In genomic region chr5:56827043-56827442, GRCh38 we compare ENCODE assay signal across 1 cellular context.
TF ChIP-seq lines count a peak whose summit lies in the region.

No MANE protein-coding gene starts in this region.

TF ChIP-seq in HepG2, 621 proteins besides CTCF, POLR2A, EP300 and RAD21 (continued from another document):
- TF ChIP-seq UBTF (CRISPR knock-in tag; IDR thresholded peaks at IDR 0.05) = 0 out of 2 replicates have a peak, but pooled peaks have one; percentile 30
- TF ChIP-seq SMC3 (IDR thresholded peaks at IDR 0.05; ENCODE audit: low read length) = peak; percentile 54; the same call in 1 of the 2 replicates
- TF ChIP-seq ZNF180 (CRISPR knock-in tag; IDR thresholded peaks at IDR 0.05; ENCODE audit: borderline replicate concordance, low read depth) = no peak
- TF ChIP-seq ZBTB39 (CRISPR knock-in tag; IDR thresholded peaks at IDR 0.05) = no peak
- TF ChIP-seq GATAD2A (CRISPR knock-in tag; IDR thresholded peaks at IDR 0.05) = peak; percentile 37; the same call in 1 of the 2 replicates
- no peak for TF ChIP-seq DZIP1 (CRISPR knock-in tag; IDR thresholded peaks at IDR 0.05)
- no peak for TF ChIP-seq ZNF451 (CRISPR knock-in tag; IDR thresholded peaks at IDR 0.05)
- peak; percentile 32; the same call in 1 of the 2 replicates for TF ChIP-seq ZNF687 (CRISPR knock-in tag; IDR thresholded peaks at IDR 0.05)
- no peak for TF ChIP-seq CREB1 (IDR thresholded peaks at IDR 0.05)
- TF ChIP-seq CREB1 (CRISPR knock-in tag; IDR thresholded peaks at IDR 0.05) = no peak
- peak in 1 of 2 experiments; percentile 31; a peak in 1 of 4 replicates for TF ChIP-seq HMGXB4 (CRISPR knock-in tag; IDR thresholded peaks at IDR 0.05; ENCODE audit: borderline replicate concordance in 1 of 2, low read depth in 1 of 2)
- no peak for TF ChIP-seq CENPBD1 (CRISPR knock-in tag; IDR thresholded peaks at IDR 0.05; ENCODE audit: borderline replicate concordance, low read depth)
- no peak for TF ChIP-seq ZNF337 (CRISPR knock-in tag; IDR thresholded peaks at IDR 0.05; ENCODE audit: borderline replicate concordance, low read depth)
- no peak for TF ChIP-seq ZNF280D (CRISPR knock-in tag; IDR thresholded peaks at IDR 0.05)
- TF ChIP-seq ZNF597 (CRISPR knock-in tag; IDR thresholded peaks at IDR 0.05) = no peak
- TF ChIP-seq BRD4 (CRISPR knock-in tag; IDR thresholded peaks at IDR 0.05) = no peak
- TF ChIP-seq MED8 (CRISPR knock-in tag; IDR thresholded peaks at IDR 0.05; ENCODE audit: insufficient replicate concordance) = no peak
- TF ChIP-seq SALL2 (CRISPR knock-in tag; IDR thresholded peaks at IDR 0.05) = no peak
- 0 out of 2 replicates have a peak, but pooled peaks have one; percentile 22 for TF ChIP-seq AKAP8 (CRISPR knock-in tag; IDR thresholded peaks at IDR 0.05)
- peak; percentile 65; the same call in 1 of the 2 replicates for TF ChIP-seq HOMEZ (CRISPR knock-in tag; IDR thresholded peaks at IDR 0.05; ENCODE audit: low read depth)
- TF ChIP-seq STAG1 (CRISPR knock-in tag; IDR thresholded peaks at IDR 0.05) = peak; percentile 54
- TF ChIP-seq XRCC5 (optimal IDR thresholded peaks at IDR 0.05; ENCODE audit: low read length) = peak; percentile 34
- TF ChIP-seq ARID3A (IDR thresholded peaks at IDR 0.05; ENCODE audit: low read depth, low read length) = 0 out of 2 replicates have a peak, but pooled peaks have one; percentile 33
- no peak for TF ChIP-seq MIXL1 (CRISPR knock-in tag; IDR thresholded peaks at IDR 0.05)
